In genomic region chr2:31189141-31189540, GRCh38 we compare ENCODE assay signal across 24 cellular contexts. TPM values are rescaled to one million over a fixed set of nuclear protein-coding genes. Genes with fewer than 3 reads are reported as not detected.
"Had no signal": no experiment of that assay in that cellular context is flagged by ENCODE, and none has a peak within 500 bp of the region (broad histone marks: within the 10 kb centered on the region; RNA-seq: fewer than 3 reads in every experiment).

No MANE protein-coding gene starts in this region.

- H3K4me3 ChIP-seq: K562, PC-9, Peyer's patch, SJCRH30 had no signal

- H3K27ac Mint-ChIP-seq: IgD-negative memory B cell had no signal

- H3K4me1 ChIP-seq: Peyer's patch, SJCRH30 had no signal

- H3K9me3 Mint-ChIP-seq: IgD-negative memory B cell had no signal

- H3K4me3 Mint-ChIP-seq: IgD-negative memory B cell had no signal

- DNase-seq: Kasumi-1, MM.1S, NCI-H1092 treated with DMSO at 0.1 percent for 48 hours, NCI-H1436, NCI-H187, NCI-H2029, NCI-H2081 treated with DMSO at 0.1 percent for 48 hours, NCI-H2171, NCI-H226, NCI-H446, NCI-H510A, NCI-H524 treated with DMSO at 0.1 percent for 48 hours, NCI-H69, NCI-H774, OCI-M1, PC-9, Peyer's patch, SHP77 treated with DMSO at 0.1 percent for 48 hours, SJCRH30 had no signal

- H3K27ac ChIP-seq: KMS-11, PC-9, Peyer's patch, SJCRH30 had no signal

- H3K27me3 Mint-ChIP-seq: IgD-negative memory B cell had no signal

- ATAC-seq: K562, Right ventricle myocardium inferior, SK-N-SH treated with all-trans-retinoic acid at 6 μM for 48 hours had no signal

- H3K9me3 ChIP-seq: Peyer's patch, SJCRH30 had no signal

- H3K27me3 ChIP-seq: Peyer's patch had no signal

RNA-seq across cellular contexts. Expression of gene CAPN14, which starts 28.2 kb away (rescaled TPM):
- total RNA-seq: K562, SJCRH30 had no signal
- polyA plus RNA-seq: K562 had no signal

RNA-seq across cellular contexts. Expression of gene EHD3, which starts 44.8 kb away (rescaled TPM):
- total RNA-seq: SJCRH30 had no signal

RNA-seq across cellular contexts. Expression of gene GALNT14, which starts 50.9 kb away (rescaled TPM):
- total RNA-seq: K562, SJCRH30 had no signal
